8 cellular contexts compared by ENCODE assay signal in genomic region chr12:41269056-41269455, GRCh38.
"Had no signal": no experiment of that assay in that cellular context is flagged by ENCODE, and none has a peak within 500 bp of the region (broad histone marks: within the 10 kb centered on the region; RNA-seq: fewer than 3 reads in every experiment).

No MANE protein-coding gene starts in this region.

- H3K4me3 ChIP-seq: GM23248, HAP-1, K562 had no signal

- H3K9ac ChIP-seq: GM23248 had no signal

- H3K27ac ChIP-seq: GM23248 had no signal

- H2AFZ ChIP-seq: GM23248 had no signal

- H3K9me3 ChIP-seq: HAP-1 had no signal

- ATAC-seq: HCT116, K562 had no signal

- DNase-seq: GM23248, GOT3, H7, IMR-90, KG1 had no signal

- H3K36me3 ChIP-seq: HAP-1 had no signal
